Comparison of ENCODE assay signal across 27 cellular contexts in the genomic region with DNA sequence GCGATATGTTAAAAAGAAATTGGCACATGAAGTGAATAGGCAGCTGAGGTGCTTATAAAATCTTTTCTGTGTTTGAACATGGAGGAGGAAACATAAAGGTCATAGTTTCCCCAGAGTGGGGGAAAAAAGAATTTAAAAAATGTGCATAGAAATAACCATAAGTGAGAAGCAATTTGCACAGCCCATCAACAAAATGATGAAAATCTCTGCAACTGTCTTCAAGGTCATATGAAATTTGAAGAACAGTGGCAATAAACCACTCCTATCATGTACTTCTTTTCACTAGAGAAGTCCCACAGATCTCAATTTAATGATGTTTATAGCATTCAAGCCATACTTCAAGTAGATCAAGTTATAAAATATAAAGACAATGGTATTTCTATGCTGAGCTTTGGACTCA. TPM values are rescaled to one million over a fixed set of nuclear protein-coding genes. Genes with fewer than 3 reads are reported as not detected.
"Had no signal": no experiment of that assay in that cellular context is flagged by ENCODE, and none has a peak within 500 bp of the region (broad histone marks: within the 10 kb centered on the region; RNA-seq: fewer than 3 reads in every experiment).

No MANE protein-coding gene starts in this region.

- H3K4me3 Mint-ChIP-seq: naive thymus-derived CD8-positive, alpha-beta T cell; nephron progenitor cell; stimulated activated naive CD8-positive, alpha-beta T cell treated with anti-CD3 and anti-CD28 coated beads, Interleukin-15, amount 100 ng/mL, for 72 hours had no signal

- H3K9me3 Mint-ChIP-seq: nephron progenitor cell had no signal

- H3K36me3 Mint-ChIP-seq: naive thymus-derived CD8-positive, alpha-beta T cell had no signal

- H3K36me3 ChIP-seq: colonic mucosa, esophagus muscularis mucosa, gastrocnemius medialis, lower lobe of right lung, ovary, sigmoid colon, suprapubic skin, transverse colon, upper lobe of right lung, uterus had no signal

- H3K4me1 Mint-ChIP-seq: naive thymus-derived CD8-positive, alpha-beta T cell; nephron progenitor cell; stimulated activated naive CD8-positive, alpha-beta T cell treated with anti-CD3 and anti-CD28 coated beads, Interleukin-15, amount 100 ng/mL, for 72 hours had no signal

- H3K27ac Mint-ChIP-seq: naive thymus-derived CD8-positive, alpha-beta T cell; nephron progenitor cell; stimulated activated naive CD8-positive, alpha-beta T cell treated with anti-CD3 and anti-CD28 coated beads, Interleukin-15, amount 100 ng/mL, for 72 hours had no signal

- H3K27me3 Mint-ChIP-seq: naive thymus-derived CD8-positive, alpha-beta T cell; stimulated activated naive CD8-positive, alpha-beta T cell treated with anti-CD3 and anti-CD28 coated beads, Interleukin-15, amount 100 ng/mL, for 72 hours had no signal

- H3K4me1 ChIP-seq: colonic mucosa, esophagus muscularis mucosa, gastrocnemius medialis, lower lobe of right lung, psoas muscle, sigmoid colon, suprapubic skin, transverse colon, upper lobe of right lung, uterus had no signal

- H3K27ac ChIP-seq: colonic mucosa, esophagus muscularis mucosa, gastrocnemius medialis, lower lobe of right lung, ovary, psoas muscle, sigmoid colon, suprapubic skin, transverse colon, upper lobe of right lung, uterus had no signal

- H3K4me3 ChIP-seq: colonic mucosa, esophagus muscularis mucosa, gastrocnemius medialis, lower lobe of right lung, ovary, psoas muscle, sigmoid colon, suprapubic skin, transverse colon, upper lobe of right lung, uterus had no signal

- H3K27me3 ChIP-seq: colonic mucosa, esophagus muscularis mucosa, gastrocnemius medialis, ovary, sigmoid colon, suprapubic skin, transverse colon, upper lobe of right lung, uterus had no signal

- ATAC-seq: gastrocnemius medialis; left ventricle myocardium superior; lower lobe of right lung; naive thymus-derived CD8-positive, alpha-beta T cell; psoas muscle; right cardiac atrium; stimulated activated naive CD8-positive, alpha-beta T cell treated with anti-CD3 and anti-CD28 coated beads, Interleukin-15, amount 100 ng/mL, for 72 hours; upper lobe of right lung had no signal

- H3K9me3 ChIP-seq: colonic mucosa, esophagus muscularis mucosa, gastrocnemius medialis, lower lobe of right lung, ovary, psoas muscle, sigmoid colon, suprapubic skin, transverse colon, upper lobe of right lung, uterus had no signal

- DNase-seq: colonic mucosa; dermis blood vessel endothelial cell; effector memory CD4-positive, alpha-beta T cell; foreskin fibroblast; gastrocnemius medialis; head of caudate nucleus; left ventricle myocardium superior; lower lobe of right lung; naive thymus-derived CD8-positive, alpha-beta T cell; nephron progenitor cell; nucleus accumbens; ovary; posterior cingulate gyrus; psoas muscle; right cardiac atrium; sigmoid colon; stimulated activated CD8-positive, alpha-beta memory T cell treated with anti-CD3 and anti-CD28 coated beads, Interleukin-4, amount 100 ng/mL, for 48 hours; stimulated activated naive CD4-positive, alpha-beta T cell; stimulated activated naive CD8-positive, alpha-beta T cell treated with anti-CD3 and anti-CD28 coated beads, Interleukin-15, amount 100 ng/mL, for 72 hours; transverse colon; upper lobe of right lung; uterus had no signal

RNA-seq across cellular contexts. Expression of a gene that starts 46.7 kb away (rescaled TPM):
- total RNA-seq: dermis blood vessel endothelial cell; endothelial cell of umbilical vein; epithelial cell of proximal tubule; gastrocnemius medialis; mesenteric fat pad; naive thymus-derived CD8-positive, alpha-beta T cell; psoas muscle; right cardiac atrium had no signal
- polyA plus RNA-seq: naive thymus-derived CD8-positive, alpha-beta T cell; psoas muscle; right cardiac atrium had no signal
